In the genomic region with DNA sequence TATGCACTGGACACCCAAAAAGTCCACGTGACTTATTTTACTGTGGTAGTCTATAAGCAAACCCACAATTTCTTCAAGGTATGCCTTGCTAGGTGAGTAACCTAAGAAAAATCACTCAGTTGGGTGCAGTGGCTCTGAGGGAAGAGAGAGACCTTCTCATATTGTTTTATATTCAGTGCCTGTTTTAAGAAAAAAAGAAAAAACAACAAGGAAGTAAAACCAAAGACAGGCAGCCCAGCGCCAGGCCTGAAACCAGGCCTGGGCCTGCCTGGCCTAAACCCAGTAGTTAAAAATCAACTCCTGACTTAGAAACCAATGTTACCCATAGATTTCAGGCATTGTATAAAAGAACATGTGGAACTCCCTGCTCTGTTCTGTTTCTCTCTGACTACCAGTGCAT, we compare ENCODE assay signal across 14 cellular contexts. TPM values are rescaled to one million over a fixed set of nuclear protein-coding genes. Genes with fewer than 3 reads are reported as not detected.
DNase-seq lines count a peak whose midpoint lies in the region; ATAC-seq, FAIRE-seq and TF ChIP-seq lines count a peak whose summit lies in the region.
"Not testable (repeated sequence)": the region's sequence is repeated elsewhere in the genome, so short reads cannot be mapped to it uniquely, and the experiment has no call there.
"Had no signal": no experiment of that assay in that cellular context is flagged by ENCODE, and none has a peak within 500 bp of the region (broad histone marks: within the 10 kb centered on the region; RNA-seq: fewer than 3 reads in every experiment).

No MANE protein-coding gene starts in this region.

- H3K79me2 ChIP-seq in OCI-LY3 (ENCODE audit: low read length) = not testable (repeated sequence)

- H3K9me3 ChIP-seq in OCI-LY3 (ENCODE audit: insufficient read depth, low read length) = not testable (repeated sequence)

- peak; percentile 66 for ATAC-seq in GM18511 (IDR thresholded peaks at IDR 0.05; ENCODE audit: unreplicated experiment)
- ATAC-seq in GM19452 (IDR thresholded peaks at IDR 0.05; ENCODE audit: unreplicated experiment) = peak; percentile 58
- peak; percentile 47 for ATAC-seq in HG02981 (IDR thresholded peaks at IDR 0.05; ENCODE audit: unreplicated experiment)
- peak; percentile 37 for ATAC-seq in left lobe of liver

- peak overlapping the region; percentile 55 for H3K4me2 ChIP-seq in OCI-LY3 (ENCODE audit: low read length)

- H3K9me3 Mint-ChIP-seq in nephron progenitor cell = peaks cover 16% of the 10 kb centered on the region

- H3K27me3 ChIP-seq in OCI-LY3 (ENCODE audit: low read depth, low read length); bronchial epithelial cell (ENCODE audit: control insufficient read depth, insufficient read depth, low read length): not testable (repeated sequence)

- H3K27ac ChIP-seq in OCI-LY3 (ENCODE audit: low read length) = peak overlapping the region; percentile 93

- H3K9ac ChIP-seq in OCI-LY3 (ENCODE audit: low read length) = peak overlapping the region; percentile 78

- not testable (repeated sequence) for FAIRE-seq in bronchial epithelial cell (lab: Jason Lieb, UNC)

- not testable (repeated sequence) for H2AFZ ChIP-seq in OCI-LY3 (ENCODE audit: low read depth, low read length)

- H3K27me3 Mint-ChIP-seq in nephron progenitor cell (ENCODE audit: low read depth, poor library complexity) = not testable (repeated sequence)

- not testable (repeated sequence) for TF ChIP-seq CTCF in OCI-LY3 (IDR thresholded peaks at IDR 0.05; ENCODE audit: low read depth, low read length); bronchial epithelial cell (IDR thresholded peaks at IDR 0.05; ENCODE audit: insufficient read depth, low read length, severe bottlenecking); nephron progenitor cell (IDR thresholded peaks at IDR 0.05)

- peaks cover 22% of the 10 kb centered on the region for H3K4me1 Mint-ChIP-seq in nephron progenitor cell

- H3K36me3 Mint-ChIP-seq in nephron progenitor cell (ENCODE audit: low read depth) = peaks cover 42% of the 10 kb centered on the region

- peak overlapping the region; percentile 89 for H3K27ac Mint-ChIP-seq in nephron progenitor cell

- peaks cover 29% of the 10 kb centered on the region for H3K36me3 ChIP-seq in OCI-LY3 (replicated peaks; ENCODE audit: low read depth, low read length)
- not testable (repeated sequence) for H3K36me3 ChIP-seq in bronchial epithelial cell (ENCODE audit: control insufficient read depth, insufficient read depth, low read length)

- H3K4me1 ChIP-seq in OCI-LY3 (ENCODE audit: low read length) = peaks cover 82% of the 10 kb centered on the region

- DNase-seq in bronchial epithelial cell (ENCODE audit: low read depth) = peak; percentile 4
- not testable (repeated sequence) for DNase-seq in left lobe of liver (ENCODE audit: low spot score); nephron progenitor cell

- H4K20me1 ChIP-seq in OCI-LY3 (ENCODE audit: insufficient read depth, low read length) = not testable (repeated sequence)

- H3K4me3 Mint-ChIP-seq in nephron progenitor cell = not testable (repeated sequence)

- H3K4me3 ChIP-seq in OCI-LY3 (ENCODE audit: low read length) = peak overlapping the region; percentile 34; the same call in 1 of the 2 replicates
- H3K4me3 ChIP-seq in bronchial epithelial cell (ENCODE audit: low read depth, low read length) = not testable (repeated sequence)

RNA-seq across cellular contexts. Expression of gene MYOCOS, which starts 21.7 kb away (rescaled TPM):
- not detected in 2 replicates for total RNA-seq in bronchial epithelial cell
- not detected for total RNA-seq in left lobe of liver
- total RNA-seq: A172, Daoy, H4, HepG2, HFFc6 had no signal

RNA-seq across cellular contexts. Expression of gene MYOC, which starts 52.2 kb away (rescaled TPM):
- not detected in 2 replicates for total RNA-seq in bronchial epithelial cell
- total RNA-seq in left lobe of liver = not detected
- total RNA-seq: A172; Calu3; CD4-positive, alpha-beta T cell; Daoy; H4; HepG2 had no signal
